In genomic region chr20:23156170-23156841, GRCh38 we compare ENCODE assay signal across 9 cellular contexts.
DNase-seq lines count a peak whose midpoint lies in the region; FAIRE-seq and TF ChIP-seq lines count a peak whose summit lies in the region.
"Had no signal": no experiment of that assay in that cellular context is flagged by ENCODE, and none has a peak within 500 bp of the region (broad histone marks: within the 10 kb centered on the region; RNA-seq: fewer than 3 reads in every experiment).

No MANE protein-coding gene starts in this region.

- no peak for FAIRE-seq in GM12892 (lab: Jason Lieb, UNC)

- peak overlapping the region; percentile 62 for H3K27ac ChIP-seq in subcutaneous abdominal adipose tissue (ENCODE audit: low read depth, low read length)

- no peak overlapping the region for H3K4me3 ChIP-seq in foreskin fibroblast (ENCODE audit: low read depth in 1 of 2, low read length in 2 of 2)
- no peak overlapping the region for H3K4me3 ChIP-seq in subcutaneous abdominal adipose tissue (ENCODE audit: low read depth in 1 of 5, low read length in 5 of 5)

- no peaks in the 10 kb centered on the region for H3K27me3 ChIP-seq in subcutaneous abdominal adipose tissue (ENCODE audit: control insufficient read depth in 5 of 5, insufficient read depth in 4 of 5, low read length in 5 of 5)

- peak; percentile 65 for DNase-seq in HK-2 (ENCODE audit: unreplicated experiment)
- DNase-seq in SW 1271 (lab: John Stamatoyannopoulos, UW), result peak; percentile 39 to 56
- DNase-seq in foreskin fibroblast, result peak; percentile 83 to 89
- DNase-seq in GM12892 (ENCODE audit: insufficient read length), result no peak
- no peak for DNase-seq in medulla oblongata (ENCODE audit: extremely low spot score)
- no peak for DNase-seq in NCI-H446 treated with DMSO at 0.1 percent for 48 hours (lab: John Stamatoyannopoulos, UW)
- no peak for DNase-seq in globus pallidus (ENCODE audit: low spot score)
- DNase-seq: activated T-cell treated with anti-CD3 and anti-CD28 coated beads, Interleukin-2, amount 50 U/mL, for 24 hours had no signal

- H3K4me1 ChIP-seq in subcutaneous abdominal adipose tissue (ENCODE audit: control insufficient read depth in 5 of 5, insufficient read depth in 5 of 5, low read length in 5 of 5), result peaks cover 7 to 70% (median 62%) of the 10 kb centered on the region in 5 donors

- TF ChIP-seq POLR2A in GM12892 (IDR thresholded peaks at IDR 0.05; ENCODE audit: low read depth, low read length), result no peak

- no peak for TF ChIP-seq CTCF in foreskin fibroblast (IDR thresholded peaks at IDR 0.05; ENCODE audit: low read depth, low read length)

- H3K36me3 ChIP-seq in subcutaneous abdominal adipose tissue (ENCODE audit: control insufficient read depth in 5 of 5, insufficient read depth in 5 of 5, low read length in 5 of 5), result no peaks in the 10 kb centered on the region

- H3K9me3 ChIP-seq in subcutaneous abdominal adipose tissue (ENCODE audit: control insufficient read depth in 5 of 5, low read length in 5 of 5), result no peaks in the 10 kb centered on the region

- peak overlapping the region in 2 of 5 donors; percentile 8 to 35 for H3K9ac ChIP-seq in subcutaneous abdominal adipose tissue (ENCODE audit: low read length in 5 of 5)

Comparison
In these comparisons a context has a peak if more than half of its experiments do, and no peak if none do; other contexts are left out.
1. DNase-seq: peak in HK-2 (single experiment), SW 1271 (2 of 2) and foreskin fibroblast (2 of 2); none in GM12892 (single experiment), medulla oblongata (single experiment), NCI-H446 treated with DMSO at 0.1 percent for 48 hours (single experiment) and globus pallidus (single experiment).